Comparison of ENCODE assay signal across 1 cellular context in the genomic region with DNA sequence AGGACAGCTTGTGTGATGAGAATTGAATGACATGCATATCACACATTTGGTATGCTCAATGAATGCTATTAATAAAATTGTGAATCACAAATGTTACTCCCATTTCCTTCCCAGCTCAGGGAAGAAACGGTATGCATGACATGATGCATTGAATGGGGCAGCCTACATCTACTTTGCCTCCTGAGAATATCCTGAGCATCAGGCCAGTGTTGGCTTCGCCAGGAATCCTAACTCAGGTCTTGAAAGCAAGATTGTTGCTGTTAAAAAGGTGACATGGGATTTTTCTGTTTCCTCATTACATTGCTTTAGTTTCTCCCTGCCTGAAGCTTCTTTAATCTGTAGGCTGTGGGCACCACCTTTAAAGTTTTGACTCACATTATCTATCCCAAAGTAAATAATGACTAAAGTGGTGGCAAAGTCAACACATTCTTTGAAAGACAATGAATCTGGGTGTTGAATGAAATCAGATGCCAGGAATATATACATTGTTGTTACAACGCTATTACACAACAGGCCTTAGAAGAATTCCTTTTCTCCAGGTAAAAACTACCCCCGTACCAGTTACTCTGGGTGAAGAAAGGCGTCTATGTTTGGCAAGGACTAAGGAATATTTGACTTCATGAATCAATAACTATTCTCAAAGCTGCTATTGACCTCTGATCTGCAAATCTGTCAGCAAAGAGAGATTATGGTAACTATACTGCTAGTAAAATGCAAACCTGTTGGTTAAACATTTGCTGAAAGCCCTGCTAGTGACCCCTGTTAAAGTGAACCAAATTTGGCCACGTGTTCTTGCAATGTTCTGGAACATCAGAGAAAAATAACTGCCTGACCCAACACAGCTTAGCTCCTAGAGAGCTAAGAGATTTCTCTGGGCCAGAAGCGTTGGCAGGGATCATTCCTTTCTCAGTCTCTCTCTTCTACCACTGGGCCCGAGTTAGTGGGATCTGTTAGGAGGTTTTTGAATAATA.
TF ChIP-seq lines count a peak whose summit lies in the region.

No MANE protein-coding gene starts in this region.

TF ChIP-seq in HepG2, 621 proteins besides CTCF, POLR2A, EP300 and RAD21 (continued from another document and continues in another):
- TF ChIP-seq, protein P1, sequence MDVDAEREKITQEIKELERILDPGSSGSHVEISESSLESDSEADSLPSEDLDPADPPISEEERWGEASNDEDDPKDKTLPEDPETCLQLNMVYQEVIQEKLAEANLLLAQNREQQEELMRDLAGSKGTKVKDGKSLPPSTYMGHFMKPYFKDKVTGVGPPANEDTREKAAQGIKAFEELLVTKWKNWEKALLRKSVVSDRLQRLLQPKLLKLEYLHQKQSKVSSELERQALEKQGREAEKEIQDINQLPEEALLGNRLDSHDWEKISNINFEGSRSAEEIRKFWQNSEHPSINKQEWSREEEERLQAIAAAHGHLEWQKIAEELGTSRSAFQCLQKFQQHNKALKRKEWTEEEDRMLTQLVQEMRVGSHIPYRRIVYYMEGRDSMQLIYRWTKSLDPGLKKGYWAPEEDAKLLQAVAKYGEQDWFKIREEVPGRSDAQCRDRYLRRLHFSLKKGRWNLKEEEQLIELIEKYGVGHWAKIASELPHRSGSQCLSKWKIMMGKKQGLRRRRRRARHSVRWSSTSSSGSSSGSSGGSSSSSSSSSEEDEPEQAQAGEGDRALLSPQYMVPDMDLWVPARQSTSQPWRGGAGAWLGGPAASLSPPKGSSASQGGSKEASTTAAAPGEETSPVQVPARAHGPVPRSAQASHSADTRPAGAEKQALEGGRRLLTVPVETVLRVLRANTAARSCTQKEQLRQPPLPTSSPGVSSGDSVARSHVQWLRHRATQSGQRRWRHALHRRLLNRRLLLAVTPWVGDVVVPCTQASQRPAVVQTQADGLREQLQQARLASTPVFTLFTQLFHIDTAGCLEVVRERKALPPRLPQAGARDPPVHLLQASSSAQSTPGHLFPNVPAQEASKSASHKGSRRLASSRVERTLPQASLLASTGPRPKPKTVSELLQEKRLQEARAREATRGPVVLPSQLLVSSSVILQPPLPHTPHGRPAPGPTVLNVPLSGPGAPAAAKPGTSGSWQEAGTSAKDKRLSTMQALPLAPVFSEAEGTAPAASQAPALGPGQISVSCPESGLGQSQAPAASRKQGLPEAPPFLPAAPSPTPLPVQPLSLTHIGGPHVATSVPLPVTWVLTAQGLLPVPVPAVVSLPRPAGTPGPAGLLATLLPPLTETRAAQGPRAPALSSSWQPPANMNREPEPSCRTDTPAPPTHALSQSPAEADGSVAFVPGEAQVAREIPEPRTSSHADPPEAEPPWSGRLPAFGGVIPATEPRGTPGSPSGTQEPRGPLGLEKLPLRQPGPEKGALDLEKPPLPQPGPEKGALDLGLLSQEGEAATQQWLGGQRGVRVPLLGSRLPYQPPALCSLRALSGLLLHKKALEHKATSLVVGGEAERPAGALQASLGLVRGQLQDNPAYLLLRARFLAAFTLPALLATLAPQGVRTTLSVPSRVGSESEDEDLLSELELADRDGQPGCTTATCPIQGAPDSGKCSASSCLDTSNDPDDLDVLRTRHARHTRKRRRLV (CRISPR knock-in tag; IDR thresholded peaks at IDR 0.05) = no peak; the same call in 1 of the 2 replicates
- no peak for TF ChIP-seq ZSCAN25 (CRISPR knock-in tag; IDR thresholded peaks at IDR 0.05)
- TF ChIP-seq ZNF207 (IDR thresholded peaks at IDR 0.05; ENCODE audit: borderline replicate concordance) = no peak
- peak in 1 of 2 experiments; percentile 91; a peak in 1 of 4 replicates for TF ChIP-seq KLF16 (CRISPR knock-in tag; IDR thresholded peaks at IDR 0.05)
- peak; percentile 67; the same call in 1 of the 2 replicates for TF ChIP-seq ZNF605 (CRISPR knock-in tag; IDR thresholded peaks at IDR 0.05)
- TF ChIP-seq ZNF546 (CRISPR knock-in tag; conservative IDR thresholded peaks at IDR 0.05) = no peak
- no peak for TF ChIP-seq TAF15 (IDR thresholded peaks at IDR 0.05; ENCODE audit: low read depth, low read length, poor library complexity, severe bottlenecking)
- no peak for TF ChIP-seq ZNF607 (CRISPR knock-in tag; IDR thresholded peaks at IDR 0.05; ENCODE audit: borderline replicate concordance)
- no peak for TF ChIP-seq SRSF4 (IDR thresholded peaks at IDR 0.05; ENCODE audit: low read depth, low read length, poor library complexity, severe bottlenecking)
- TF ChIP-seq, protein P2, sequence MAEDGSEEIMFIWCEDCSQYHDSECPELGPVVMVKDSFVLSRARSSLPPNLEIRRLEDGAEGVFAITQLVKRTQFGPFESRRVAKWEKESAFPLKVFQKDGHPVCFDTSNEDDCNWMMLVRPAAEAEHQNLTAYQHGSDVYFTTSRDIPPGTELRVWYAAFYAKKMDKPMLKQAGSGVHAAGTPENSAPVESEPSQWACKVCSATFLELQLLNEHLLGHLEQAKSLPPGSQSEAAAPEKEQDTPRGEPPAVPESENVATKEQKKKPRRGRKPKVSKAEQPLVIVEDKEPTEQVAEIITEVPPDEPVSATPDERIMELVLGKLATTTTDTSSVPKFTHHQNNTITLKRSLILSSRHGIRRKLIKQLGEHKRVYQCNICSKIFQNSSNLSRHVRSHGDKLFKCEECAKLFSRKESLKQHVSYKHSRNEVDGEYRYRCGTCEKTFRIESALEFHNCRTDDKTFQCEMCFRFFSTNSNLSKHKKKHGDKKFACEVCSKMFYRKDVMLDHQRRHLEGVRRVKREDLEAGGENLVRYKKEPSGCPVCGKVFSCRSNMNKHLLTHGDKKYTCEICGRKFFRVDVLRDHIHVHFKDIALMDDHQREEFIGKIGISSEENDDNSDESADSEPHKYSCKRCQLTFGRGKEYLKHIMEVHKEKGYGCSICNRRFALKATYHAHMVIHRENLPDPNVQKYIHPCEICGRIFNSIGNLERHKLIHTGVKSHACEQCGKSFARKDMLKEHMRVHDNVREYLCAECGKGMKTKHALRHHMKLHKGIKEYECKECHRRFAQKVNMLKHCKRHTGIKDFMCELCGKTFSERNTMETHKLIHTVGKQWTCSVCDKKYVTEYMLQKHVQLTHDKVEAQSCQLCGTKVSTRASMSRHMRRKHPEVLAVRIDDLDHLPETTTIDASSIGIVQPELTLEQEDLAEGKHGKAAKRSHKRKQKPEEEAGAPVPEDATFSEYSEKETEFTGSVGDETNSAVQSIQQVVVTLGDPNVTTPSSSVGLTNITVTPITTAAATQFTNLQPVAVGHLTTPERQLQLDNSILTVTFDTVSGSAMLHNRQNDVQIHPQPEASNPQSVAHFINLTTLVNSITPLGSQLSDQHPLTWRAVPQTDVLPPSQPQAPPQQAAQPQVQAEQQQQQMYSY (CRISPR knock-in tag; IDR thresholded peaks at IDR 0.05) = no peak
- TF ChIP-seq ATF7 (IDR thresholded peaks at IDR 0.05) = 0 out of 2 replicates have a peak, but pooled peaks have one; percentile 19
- peak; percentile 48; the same call in 1 of the 2 replicates for TF ChIP-seq ATF7 (CRISPR knock-in tag; IDR thresholded peaks at IDR 0.05)
- TF ChIP-seq, protein P3, sequence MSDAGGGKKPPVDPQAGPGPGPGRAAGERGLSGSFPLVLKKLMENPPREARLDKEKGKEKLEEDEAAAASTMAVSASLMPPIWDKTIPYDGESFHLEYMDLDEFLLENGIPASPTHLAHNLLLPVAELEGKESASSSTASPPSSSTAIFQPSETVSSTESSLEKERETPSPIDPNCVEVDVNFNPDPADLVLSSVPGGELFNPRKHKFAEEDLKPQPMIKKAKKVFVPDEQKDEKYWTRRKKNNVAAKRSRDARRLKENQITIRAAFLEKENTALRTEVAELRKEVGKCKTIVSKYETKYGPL (CRISPR knock-in tag; IDR thresholded peaks at IDR 0.05) = peak; percentile 81; the same call in 1 of the 2 replicates
- TF ChIP-seq KDM4B (CRISPR knock-in tag; IDR thresholded peaks at IDR 0.05) = peak; percentile 56; the same call in 1 of the 2 replicates
- peak; percentile 97 for TF ChIP-seq GFI1 (CRISPR knock-in tag; IDR thresholded peaks at IDR 0.05; ENCODE audit: borderline replicate concordance)
- no peak for TF ChIP-seq ZNF777 (CRISPR knock-in tag; IDR thresholded peaks at IDR 0.05)
- peak; percentile 91 for TF ChIP-seq TBL1XR1 (IDR thresholded peaks at IDR 0.05; ENCODE audit: borderline replicate concordance, low read length, partially characterized antibody)
- TF ChIP-seq RFXANK (CRISPR knock-in tag; IDR thresholded peaks at IDR 0.05) = no peak
- no peak for TF ChIP-seq EED (CRISPR knock-in tag; IDR thresholded peaks at IDR 0.05)
- peak; percentile 53; the same call in 1 of the 2 replicates for TF ChIP-seq YEATS2 (CRISPR knock-in tag; IDR thresholded peaks at IDR 0.05; ENCODE audit: borderline replicate concordance)
- TF ChIP-seq NFE2 (CRISPR knock-in tag; IDR thresholded peaks at IDR 0.05) = no peak
- peak; percentile 83 for TF ChIP-seq TEAD3 (CRISPR knock-in tag; optimal IDR thresholded peaks at IDR 0.05; ENCODE audit: borderline replicate concordance)
- TF ChIP-seq SALL2 (CRISPR knock-in tag; IDR thresholded peaks at IDR 0.05) = no peak
- TF ChIP-seq, protein P4, sequence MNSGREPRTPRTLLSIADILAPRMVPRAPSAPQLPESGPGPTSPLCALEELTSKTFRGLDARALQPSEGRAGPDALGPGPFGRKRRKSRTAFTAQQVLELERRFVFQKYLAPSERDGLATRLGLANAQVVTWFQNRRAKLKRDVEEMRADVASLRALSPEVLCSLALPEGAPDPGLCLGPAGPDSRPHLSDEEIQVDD (CRISPR knock-in tag; IDR thresholded peaks at IDR 0.05; ENCODE audit: borderline replicate concordance) = no peak
- no peak; the same call in 1 of the 2 replicates for TF ChIP-seq EHMT2 (IDR thresholded peaks at IDR 0.05; ENCODE audit: borderline replicate concordance, low read depth, low read length)
- TF ChIP-seq PITX1 (CRISPR knock-in tag; IDR thresholded peaks at IDR 0.05) = peak; percentile 97
- TF ChIP-seq ZSCAN31 (CRISPR knock-in tag; IDR thresholded peaks at IDR 0.05; ENCODE audit: low read depth) = peak; percentile 74; the same call in 1 of the 2 replicates
- TF ChIP-seq, protein P5, sequence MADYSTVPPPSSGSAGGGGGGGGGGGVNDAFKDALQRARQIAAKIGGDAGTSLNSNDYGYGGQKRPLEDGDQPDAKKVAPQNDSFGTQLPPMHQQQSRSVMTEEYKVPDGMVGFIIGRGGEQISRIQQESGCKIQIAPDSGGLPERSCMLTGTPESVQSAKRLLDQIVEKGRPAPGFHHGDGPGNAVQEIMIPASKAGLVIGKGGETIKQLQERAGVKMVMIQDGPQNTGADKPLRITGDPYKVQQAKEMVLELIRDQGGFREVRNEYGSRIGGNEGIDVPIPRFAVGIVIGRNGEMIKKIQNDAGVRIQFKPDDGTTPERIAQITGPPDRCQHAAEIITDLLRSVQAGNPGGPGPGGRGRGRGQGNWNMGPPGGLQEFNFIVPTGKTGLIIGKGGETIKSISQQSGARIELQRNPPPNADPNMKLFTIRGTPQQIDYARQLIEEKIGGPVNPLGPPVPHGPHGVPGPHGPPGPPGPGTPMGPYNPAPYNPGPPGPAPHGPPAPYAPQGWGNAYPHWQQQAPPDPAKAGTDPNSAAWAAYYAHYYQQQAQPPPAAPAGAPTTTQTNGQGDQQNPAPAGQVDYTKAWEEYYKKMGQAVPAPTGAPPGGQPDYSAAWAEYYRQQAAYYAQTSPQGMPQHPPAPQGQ (CRISPR knock-in tag; IDR thresholded peaks at IDR 0.05; ENCODE audit: borderline replicate concordance) = no peak
- TF ChIP-seq ZNF598 (CRISPR knock-in tag; IDR thresholded peaks at IDR 0.05; ENCODE audit: borderline replicate concordance) = no peak
- peak; percentile 97 for TF ChIP-seq HMG20A (CRISPR knock-in tag; IDR thresholded peaks at IDR 0.05; ENCODE audit: borderline replicate concordance)
- TF ChIP-seq MTA1 (CRISPR knock-in tag; IDR thresholded peaks at IDR 0.05; ENCODE audit: borderline replicate concordance) = peak; percentile 37; the same call in 1 of the 2 replicates
- no peak for TF ChIP-seq RBM22 (optimal IDR thresholded peaks at IDR 0.05; ENCODE audit: low read length)
- peak; percentile 13 for TF ChIP-seq ZSCAN9 (CRISPR knock-in tag; IDR thresholded peaks at IDR 0.05; ENCODE audit: borderline replicate concordance)
- peak; percentile 95 for TF ChIP-seq RCOR2 (CRISPR knock-in tag; IDR thresholded peaks at IDR 0.05)
- TF ChIP-seq DNMT3B (CRISPR knock-in tag; conservative IDR thresholded peaks at IDR 0.05) = peak; percentile 89; the same call in 1 of the 2 replicates
- no peak for TF ChIP-seq ZNF558 (CRISPR knock-in tag; IDR thresholded peaks at IDR 0.05; ENCODE audit: borderline replicate concordance)
- TF ChIP-seq, protein P6, sequence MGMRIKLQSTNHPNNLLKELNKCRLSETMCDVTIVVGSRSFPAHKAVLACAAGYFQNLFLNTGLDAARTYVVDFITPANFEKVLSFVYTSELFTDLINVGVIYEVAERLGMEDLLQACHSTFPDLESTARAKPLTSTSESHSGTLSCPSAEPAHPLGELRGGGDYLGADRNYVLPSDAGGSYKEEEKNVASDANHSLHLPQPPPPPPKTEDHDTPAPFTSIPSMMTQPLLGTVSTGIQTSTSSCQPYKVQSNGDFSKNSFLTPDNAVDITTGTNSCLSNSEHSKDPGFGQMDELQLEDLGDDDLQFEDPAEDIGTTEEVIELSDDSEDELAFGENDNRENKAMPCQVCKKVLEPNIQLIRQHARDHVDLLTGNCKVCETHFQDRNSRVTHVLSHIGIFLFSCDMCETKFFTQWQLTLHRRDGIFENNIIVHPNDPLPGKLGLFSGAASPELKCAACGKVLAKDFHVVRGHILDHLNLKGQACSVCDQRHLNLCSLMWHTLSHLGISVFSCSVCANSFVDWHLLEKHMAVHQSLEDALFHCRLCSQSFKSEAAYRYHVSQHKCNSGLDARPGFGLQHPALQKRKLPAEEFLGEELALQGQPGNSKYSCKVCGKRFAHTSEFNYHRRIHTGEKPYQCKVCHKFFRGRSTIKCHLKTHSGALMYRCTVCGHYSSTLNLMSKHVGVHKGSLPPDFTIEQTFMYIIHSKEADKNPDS (CRISPR knock-in tag; IDR thresholded peaks at IDR 0.05) = peak; percentile 89; the same call in 1 of the 2 replicates
- TF ChIP-seq SCMH1 (CRISPR knock-in tag; IDR thresholded peaks at IDR 0.05; ENCODE audit: borderline replicate concordance) = no peak
- TF ChIP-seq ZNF781 (CRISPR knock-in tag; IDR thresholded peaks at IDR 0.05; ENCODE audit: borderline replicate concordance, not compliant biosample characterization) = no peak
- TF ChIP-seq, protein P7, sequence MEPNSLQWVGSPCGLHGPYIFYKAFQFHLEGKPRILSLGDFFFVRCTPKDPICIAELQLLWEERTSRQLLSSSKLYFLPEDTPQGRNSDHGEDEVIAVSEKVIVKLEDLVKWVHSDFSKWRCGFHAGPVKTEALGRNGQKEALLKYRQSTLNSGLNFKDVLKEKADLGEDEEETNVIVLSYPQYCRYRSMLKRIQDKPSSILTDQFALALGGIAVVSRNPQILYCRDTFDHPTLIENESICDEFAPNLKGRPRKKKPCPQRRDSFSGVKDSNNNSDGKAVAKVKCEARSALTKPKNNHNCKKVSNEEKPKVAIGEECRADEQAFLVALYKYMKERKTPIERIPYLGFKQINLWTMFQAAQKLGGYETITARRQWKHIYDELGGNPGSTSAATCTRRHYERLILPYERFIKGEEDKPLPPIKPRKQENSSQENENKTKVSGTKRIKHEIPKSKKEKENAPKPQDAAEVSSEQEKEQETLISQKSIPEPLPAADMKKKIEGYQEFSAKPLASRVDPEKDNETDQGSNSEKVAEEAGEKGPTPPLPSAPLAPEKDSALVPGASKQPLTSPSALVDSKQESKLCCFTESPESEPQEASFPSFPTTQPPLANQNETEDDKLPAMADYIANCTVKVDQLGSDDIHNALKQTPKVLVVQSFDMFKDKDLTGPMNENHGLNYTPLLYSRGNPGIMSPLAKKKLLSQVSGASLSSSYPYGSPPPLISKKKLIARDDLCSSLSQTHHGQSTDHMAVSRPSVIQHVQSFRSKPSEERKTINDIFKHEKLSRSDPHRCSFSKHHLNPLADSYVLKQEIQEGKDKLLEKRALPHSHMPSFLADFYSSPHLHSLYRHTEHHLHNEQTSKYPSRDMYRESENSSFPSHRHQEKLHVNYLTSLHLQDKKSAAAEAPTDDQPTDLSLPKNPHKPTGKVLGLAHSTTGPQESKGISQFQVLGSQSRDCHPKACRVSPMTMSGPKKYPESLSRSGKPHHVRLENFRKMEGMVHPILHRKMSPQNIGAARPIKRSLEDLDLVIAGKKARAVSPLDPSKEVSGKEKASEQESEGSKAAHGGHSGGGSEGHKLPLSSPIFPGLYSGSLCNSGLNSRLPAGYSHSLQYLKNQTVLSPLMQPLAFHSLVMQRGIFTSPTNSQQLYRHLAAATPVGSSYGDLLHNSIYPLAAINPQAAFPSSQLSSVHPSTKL (CRISPR knock-in tag; IDR thresholded peaks at IDR 0.05) = peak; percentile 99
